ENCODE assay signal across 8 cellular contexts in the genomic region with DNA sequence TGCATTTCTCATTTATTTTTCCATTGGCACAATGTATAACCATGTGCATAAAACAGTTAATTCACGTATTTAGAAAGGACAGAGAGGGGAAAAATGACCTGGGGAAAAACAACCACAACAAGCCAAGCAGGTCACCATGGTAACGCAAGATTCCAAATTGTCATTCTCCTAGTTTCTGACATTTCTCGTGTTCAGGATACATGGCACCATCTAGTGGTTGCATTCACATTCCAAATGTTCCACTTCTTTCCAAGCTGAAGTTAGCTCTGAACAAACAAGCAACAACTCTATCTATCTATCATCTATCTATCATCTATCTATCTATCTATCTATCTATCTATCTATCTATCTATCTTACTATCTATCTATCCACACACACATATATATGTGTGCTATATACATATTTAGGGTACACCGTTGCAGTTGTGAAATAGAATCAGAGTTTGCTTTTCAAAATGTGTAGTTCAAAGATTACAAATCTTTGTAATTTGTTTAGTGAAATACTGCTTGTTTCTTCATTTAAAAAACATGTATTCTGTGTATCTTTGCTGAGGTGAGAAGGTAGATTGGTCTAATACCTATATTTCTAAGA.
DNase-seq lines count a peak whose midpoint lies in the region; ATAC-seq, FAIRE-seq and TF ChIP-seq lines count a peak whose summit lies in the region.

No MANE protein-coding gene starts in this region.

- no peaks in the 10 kb centered on the region for H3K4me1 Mint-ChIP-seq in osteocyte (ENCODE audit: unreplicated experiment)
- H3K4me1 Mint-ChIP-seq in activated CD4-positive, alpha-beta memory T cell treated with anti-CD3 and anti-CD28 coated beads for 36 hours (ENCODE audit: low read depth): no peaks in the 10 kb centered on the region

- H3K9me3 Mint-ChIP-seq in osteocyte (ENCODE audit: unreplicated experiment): no peaks in the 10 kb centered on the region
- no peaks in the 10 kb centered on the region for H3K9me3 Mint-ChIP-seq in activated CD4-positive, alpha-beta memory T cell treated with anti-CD3 and anti-CD28 coated beads for 36 hours

- CTCF ChIA-PET in activated CD4-positive, alpha-beta memory T cell treated with anti-CD3 and anti-CD28 coated beads for 36 hours (lab: Charles Lee): interaction anchor here (0.6 to 2.3 kb wide), 10 partner anchors 9 to 1573 kb away, joined by 3 to 11 read pairs (median 4); no protein-coding TSS in a partner anchor

- TF ChIP-seq CTCF in osteocyte (IDR thresholded peaks at IDR 0.05): peak; percentile 75

- H3K36me3 Mint-ChIP-seq in osteocyte (ENCODE audit: unreplicated experiment): no peaks in the 10 kb centered on the region
- H3K36me3 Mint-ChIP-seq in activated CD4-positive, alpha-beta memory T cell treated with anti-CD3 and anti-CD28 coated beads for 36 hours: no peaks in the 10 kb centered on the region

- H3K27ac Mint-ChIP-seq in osteocyte (ENCODE audit: unreplicated experiment): no peak overlapping the region
- no peak overlapping the region for H3K27ac Mint-ChIP-seq in activated CD4-positive, alpha-beta memory T cell treated with anti-CD3 and anti-CD28 coated beads for 36 hours

- no peak for FAIRE-seq in RCC 7860 (lab: Jason Lieb, UNC)

- peak; percentile 8 for DNase-seq in stimulated activated CD4-positive, alpha-beta T cell treated with anti-CD3 and anti-CD28 coated beads, Interleukin-4, amount 100 ng/mL, for 24 hours
- no peak for DNase-seq in stimulated activated CD4-positive, alpha-beta T cell treated with anti-CD3 and anti-CD28 coated beads, Interleukin-4, amount 100 ng/mL, for 4 hours
- DNase-seq in RCC 7860 (ENCODE audit: low spot score) (peak; percentile 19), erythroblast (lab: John Stamatoyannopoulos, UW) (peak; percentile 62), osteocyte (ENCODE audit: extremely low spot score, unreplicated experiment) (no peak)
- no peak for DNase-seq in activated CD4-positive, alpha-beta memory T cell treated with anti-CD3 and anti-CD28 coated beads for 36 hours

- H3K27me3 Mint-ChIP-seq in osteocyte (ENCODE audit: unreplicated experiment): peaks cover 10% of the 10 kb centered on the region
- H3K27me3 Mint-ChIP-seq in activated CD4-positive, alpha-beta memory T cell treated with anti-CD3 and anti-CD28 coated beads for 36 hours: no peaks in the 10 kb centered on the region

- no peak for TF ChIP-seq POLR2A in erythroblast (IDR thresholded peaks at IDR 0.05; ENCODE audit: low read length)

- intact Hi-C loops in activated CD4-positive, alpha-beta memory T cell treated with anti-CD3 and anti-CD28 coated beads for 36 hours (cut with micrococcal nuclease): loop anchor here (1.0 to 5.0 kb wide), 3 partner anchors 767 to 958 kb away; no protein-coding TSS in a partner anchor

- POLR2A ChIA-PET in activated CD4-positive, alpha-beta memory T cell treated with anti-CD3 and anti-CD28 coated beads for 36 hours (lab: Charles Lee): no interaction called here

- no peak overlapping the region for H3K4me3 Mint-ChIP-seq in osteocyte (ENCODE audit: unreplicated experiment)
- H3K4me3 Mint-ChIP-seq in activated CD4-positive, alpha-beta memory T cell treated with anti-CD3 and anti-CD28 coated beads for 36 hours: no peak overlapping the region

- ATAC-seq in HG03439 (IDR thresholded peaks at IDR 0.05; ENCODE audit: unreplicated experiment) (peak; percentile 66), HG03025 (IDR thresholded peaks at IDR 0.05; ENCODE audit: low FRiP score, unreplicated experiment) (no peak)

Comparison
In these comparisons a context has a peak if more than half of its experiments do, and no peak if none do; other contexts are left out.
1. DNase-seq: peak in stimulated activated CD4-positive, alpha-beta T cell treated with anti-CD3 and anti-CD28 coated beads, Interleukin-4, amount 100 ng/mL, for 24 hours (single experiment), RCC 7860 (single experiment) and erythroblast (2 of 2); none in stimulated activated CD4-positive, alpha-beta T cell treated with anti-CD3 and anti-CD28 coated beads, Interleukin-4, amount 100 ng/mL, for 4 hours (0 of 2), osteocyte (single experiment) and activated CD4-positive, alpha-beta memory T cell treated with anti-CD3 and anti-CD28 coated beads for 36 hours (single experiment).